ENCODE assay signal across 1 cellular context in the genomic region with DNA sequence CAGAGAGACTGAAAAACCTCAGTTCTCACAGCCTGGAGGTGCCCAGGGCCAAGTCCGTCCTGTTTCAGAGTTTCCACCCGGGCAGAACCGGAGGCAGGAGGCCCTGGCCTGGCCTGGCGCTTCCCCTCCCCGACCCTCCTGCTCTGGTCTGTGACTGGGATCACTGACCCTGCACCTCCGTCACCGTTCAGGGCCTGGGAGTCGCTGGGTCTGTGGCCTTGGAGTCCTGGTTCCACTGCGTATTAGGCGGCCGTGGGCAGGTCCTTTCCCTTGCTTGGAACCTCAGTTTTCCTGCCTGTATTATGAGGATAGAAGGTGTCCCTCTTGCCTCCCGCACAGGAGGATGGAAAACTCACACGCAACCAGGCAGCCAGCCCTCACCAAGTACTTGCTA.
TF ChIP-seq lines count a peak whose summit lies in the region.

No MANE protein-coding gene starts in this region.

TF ChIP-seq in HepG2, 621 proteins besides CTCF, POLR2A, EP300 and RAD21 (continued from another document and continues in another):
- TF ChIP-seq CBX2 (IDR thresholded peaks at IDR 0.05; ENCODE audit: low read depth, low read length) (no peak), CBX2 (CRISPR knock-in tag; IDR thresholded peaks at IDR 0.05; ENCODE audit: low read depth) (no peak), YEATS2 (CRISPR knock-in tag; IDR thresholded peaks at IDR 0.05; ENCODE audit: borderline replicate concordance) (no peak), MEIS1 (CRISPR knock-in tag; IDR thresholded peaks at IDR 0.05; ENCODE audit: borderline replicate concordance) (no peak), ZNF776 (CRISPR knock-in tag; IDR thresholded peaks at IDR 0.05) (no peak), ZNF350 (CRISPR knock-in tag; IDR thresholded peaks at IDR 0.05; ENCODE audit: borderline replicate concordance, low read depth) (no peak), SALL1 (CRISPR knock-in tag; IDR thresholded peaks at IDR 0.05) (peak; percentile 36; the same call in 1 of the 2 replicates), RXRB (CRISPR knock-in tag; IDR thresholded peaks at IDR 0.05; ENCODE audit: borderline replicate concordance) (0 out of 2 replicates have a peak, but pooled peaks have one; percentile 35), RBM22 (optimal IDR thresholded peaks at IDR 0.05; ENCODE audit: low read length) (no peak), SOX6 (IDR thresholded peaks at IDR 0.05) (no peak), SOX6 (CRISPR knock-in tag; IDR thresholded peaks at IDR 0.05) (no peak), SMARCE1 (IDR thresholded peaks at IDR 0.05; ENCODE audit: borderline replicate concordance) (no peak), PHF8 (CRISPR knock-in tag; IDR thresholded peaks at IDR 0.05) (no peak), HDAC2 (CRISPR knock-in tag; IDR thresholded peaks at IDR 0.05) (no peak), ZNF768 (CRISPR knock-in tag; IDR thresholded peaks at IDR 0.05) (peak; percentile 48; the same call in 1 of the 2 replicates)
- TF ChIP-seq, protein P1, sequence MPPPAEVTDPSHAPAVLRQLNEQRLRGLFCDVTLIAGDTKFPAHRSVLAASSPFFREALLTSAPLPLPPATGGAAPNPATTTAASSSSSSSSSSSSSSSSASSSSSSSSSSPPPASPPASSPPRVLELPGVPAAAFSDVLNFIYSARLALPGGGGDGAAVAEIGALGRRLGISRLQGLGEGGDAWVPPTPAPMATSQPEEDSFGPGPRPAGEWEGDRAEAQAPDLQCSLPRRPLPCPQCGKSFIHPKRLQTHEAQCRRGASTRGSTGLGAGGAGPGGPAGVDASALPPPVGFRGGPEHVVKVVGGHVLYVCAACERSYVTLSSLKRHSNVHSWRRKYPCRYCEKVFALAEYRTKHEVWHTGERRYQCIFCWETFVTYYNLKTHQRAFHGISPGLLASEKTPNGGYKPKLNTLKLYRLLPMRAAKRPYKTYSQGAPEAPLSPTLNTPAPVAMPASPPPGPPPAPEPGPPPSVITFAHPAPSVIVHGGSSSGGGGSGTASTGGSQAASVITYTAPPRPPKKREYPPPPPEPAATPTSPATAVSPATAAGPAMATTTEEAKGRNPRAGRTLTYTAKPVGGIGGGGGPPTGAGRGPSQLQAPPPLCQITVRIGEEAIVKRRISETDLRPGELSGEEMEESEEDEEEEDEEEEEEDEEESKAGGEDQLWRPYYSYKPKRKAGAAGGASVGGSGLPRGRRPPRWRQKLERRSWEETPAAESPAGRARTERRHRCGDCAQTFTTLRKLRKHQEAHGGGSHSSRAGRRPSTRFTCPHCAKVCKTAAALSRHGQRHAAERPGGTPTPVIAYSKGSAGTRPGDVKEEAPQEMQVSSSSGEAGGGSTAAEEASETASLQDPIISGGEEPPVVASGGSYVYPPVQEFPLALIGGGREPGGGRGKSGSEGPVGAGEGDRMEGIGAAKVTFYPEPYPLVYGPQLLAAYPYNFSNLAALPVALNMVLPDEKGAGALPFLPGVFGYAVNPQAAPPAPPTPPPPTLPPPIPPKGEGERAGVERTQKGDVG (CRISPR knock-in tag; IDR thresholded peaks at IDR 0.05; ENCODE audit: borderline replicate concordance): peak; percentile 96; the same call in 1 of the 2 replicates
- TF ChIP-seq, protein P2, sequence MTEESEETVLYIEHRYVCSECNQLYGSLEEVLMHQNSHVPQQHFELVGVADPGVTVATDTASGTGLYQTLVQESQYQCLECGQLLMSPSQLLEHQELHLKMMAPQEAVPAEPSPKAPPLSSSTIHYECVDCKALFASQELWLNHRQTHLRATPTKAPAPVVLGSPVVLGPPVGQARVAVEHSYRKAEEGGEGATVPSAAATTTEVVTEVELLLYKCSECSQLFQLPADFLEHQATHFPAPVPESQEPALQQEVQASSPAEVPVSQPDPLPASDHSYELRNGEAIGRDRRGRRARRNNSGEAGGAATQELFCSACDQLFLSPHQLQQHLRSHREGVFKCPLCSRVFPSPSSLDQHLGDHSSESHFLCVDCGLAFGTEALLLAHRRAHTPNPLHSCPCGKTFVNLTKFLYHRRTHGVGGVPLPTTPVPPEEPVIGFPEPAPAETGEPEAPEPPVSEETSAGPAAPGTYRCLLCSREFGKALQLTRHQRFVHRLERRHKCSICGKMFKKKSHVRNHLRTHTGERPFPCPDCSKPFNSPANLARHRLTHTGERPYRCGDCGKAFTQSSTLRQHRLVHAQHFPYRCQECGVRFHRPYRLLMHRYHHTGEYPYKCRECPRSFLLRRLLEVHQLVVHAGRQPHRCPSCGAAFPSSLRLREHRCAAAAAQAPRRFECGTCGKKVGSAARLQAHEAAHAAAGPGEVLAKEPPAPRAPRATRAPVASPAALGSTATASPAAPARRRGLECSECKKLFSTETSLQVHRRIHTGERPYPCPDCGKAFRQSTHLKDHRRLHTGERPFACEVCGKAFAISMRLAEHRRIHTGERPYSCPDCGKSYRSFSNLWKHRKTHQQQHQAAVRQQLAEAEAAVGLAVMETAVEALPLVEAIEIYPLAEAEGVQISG (CRISPR knock-in tag; IDR thresholded peaks at IDR 0.05): no peak
- TF ChIP-seq, protein P3, sequence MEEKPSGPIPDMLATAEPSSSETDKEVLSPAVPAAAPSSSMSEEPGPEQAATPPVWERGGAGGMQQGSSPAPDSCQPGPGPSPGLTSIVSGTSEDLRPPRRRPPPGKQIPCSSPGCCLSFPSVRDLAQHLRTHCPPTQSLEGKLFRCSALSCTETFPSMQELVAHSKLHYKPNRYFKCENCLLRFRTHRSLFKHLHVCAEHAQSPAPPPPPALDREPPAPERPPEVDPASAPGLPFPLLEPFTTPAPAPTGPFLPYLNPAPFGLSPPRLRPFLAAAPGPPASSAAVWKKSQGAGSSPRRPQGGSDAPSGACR (CRISPR knock-in tag; IDR thresholded peaks at IDR 0.05): no peak
- TF ChIP-seq, protein P4, sequence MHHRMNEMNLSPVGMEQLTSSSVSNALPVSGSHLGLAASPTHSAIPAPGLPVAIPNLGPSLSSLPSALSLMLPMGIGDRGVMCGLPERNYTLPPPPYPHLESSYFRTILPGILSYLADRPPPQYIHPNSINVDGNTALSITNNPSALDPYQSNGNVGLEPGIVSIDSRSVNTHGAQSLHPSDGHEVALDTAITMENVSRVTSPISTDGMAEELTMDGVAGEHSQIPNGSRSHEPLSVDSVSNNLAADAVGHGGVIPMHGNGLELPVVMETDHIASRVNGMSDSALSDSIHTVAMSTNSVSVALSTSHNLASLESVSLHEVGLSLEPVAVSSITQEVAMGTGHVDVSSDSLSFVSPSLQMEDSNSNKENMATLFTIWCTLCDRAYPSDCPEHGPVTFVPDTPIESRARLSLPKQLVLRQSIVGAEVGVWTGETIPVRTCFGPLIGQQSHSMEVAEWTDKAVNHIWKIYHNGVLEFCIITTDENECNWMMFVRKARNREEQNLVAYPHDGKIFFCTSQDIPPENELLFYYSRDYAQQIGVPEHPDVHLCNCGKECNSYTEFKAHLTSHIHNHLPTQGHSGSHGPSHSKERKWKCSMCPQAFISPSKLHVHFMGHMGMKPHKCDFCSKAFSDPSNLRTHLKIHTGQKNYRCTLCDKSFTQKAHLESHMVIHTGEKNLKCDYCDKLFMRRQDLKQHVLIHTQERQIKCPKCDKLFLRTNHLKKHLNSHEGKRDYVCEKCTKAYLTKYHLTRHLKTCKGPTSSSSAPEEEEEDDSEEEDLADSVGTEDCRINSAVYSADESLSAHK (CRISPR knock-in tag; IDR thresholded peaks at IDR 0.05; ENCODE audit: borderline replicate concordance): no peak
- TF ChIP-seq, protein P5, sequence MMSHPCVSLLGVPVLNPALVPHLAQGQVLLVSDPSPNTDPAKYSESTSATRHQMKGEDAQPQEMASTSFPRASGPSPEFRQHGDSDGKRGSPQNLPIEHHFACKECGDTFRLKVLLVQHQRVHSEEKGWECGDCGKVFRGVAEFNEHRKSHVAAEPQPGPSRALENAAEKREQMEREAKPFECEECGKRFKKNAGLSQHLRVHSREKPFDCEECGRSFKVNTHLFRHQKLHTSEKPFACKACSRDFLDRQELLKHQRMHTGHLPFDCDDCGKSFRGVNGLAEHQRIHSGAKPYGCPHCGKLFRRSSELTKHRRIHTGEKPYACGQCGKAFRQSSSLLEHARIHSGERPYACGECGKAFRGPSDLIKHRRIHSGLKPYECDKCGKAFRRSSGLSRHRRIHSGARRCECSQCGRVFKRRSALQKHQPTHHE (CRISPR knock-in tag; IDR thresholded peaks at IDR 0.05; ENCODE audit: borderline replicate concordance): 0 out of 2 replicates have a peak, but pooled peaks have one; percentile 35
- TF ChIP-seq, protein P6, sequence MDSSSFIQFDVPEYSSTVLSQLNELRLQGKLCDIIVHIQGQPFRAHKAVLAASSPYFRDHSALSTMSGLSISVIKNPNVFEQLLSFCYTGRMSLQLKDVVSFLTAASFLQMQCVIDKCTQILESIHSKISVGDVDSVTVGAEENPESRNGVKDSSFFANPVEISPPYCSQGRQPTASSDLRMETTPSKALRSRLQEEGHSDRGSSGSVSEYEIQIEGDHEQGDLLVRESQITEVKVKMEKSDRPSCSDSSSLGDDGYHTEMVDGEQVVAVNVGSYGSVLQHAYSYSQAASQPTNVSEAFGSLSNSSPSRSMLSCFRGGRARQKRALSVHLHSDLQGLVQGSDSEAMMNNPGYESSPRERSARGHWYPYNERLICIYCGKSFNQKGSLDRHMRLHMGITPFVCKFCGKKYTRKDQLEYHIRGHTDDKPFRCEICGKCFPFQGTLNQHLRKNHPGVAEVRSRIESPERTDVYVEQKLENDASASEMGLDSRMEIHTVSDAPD (CRISPR knock-in tag; IDR thresholded peaks at IDR 0.05): no peak
- TF ChIP-seq, protein P7, sequence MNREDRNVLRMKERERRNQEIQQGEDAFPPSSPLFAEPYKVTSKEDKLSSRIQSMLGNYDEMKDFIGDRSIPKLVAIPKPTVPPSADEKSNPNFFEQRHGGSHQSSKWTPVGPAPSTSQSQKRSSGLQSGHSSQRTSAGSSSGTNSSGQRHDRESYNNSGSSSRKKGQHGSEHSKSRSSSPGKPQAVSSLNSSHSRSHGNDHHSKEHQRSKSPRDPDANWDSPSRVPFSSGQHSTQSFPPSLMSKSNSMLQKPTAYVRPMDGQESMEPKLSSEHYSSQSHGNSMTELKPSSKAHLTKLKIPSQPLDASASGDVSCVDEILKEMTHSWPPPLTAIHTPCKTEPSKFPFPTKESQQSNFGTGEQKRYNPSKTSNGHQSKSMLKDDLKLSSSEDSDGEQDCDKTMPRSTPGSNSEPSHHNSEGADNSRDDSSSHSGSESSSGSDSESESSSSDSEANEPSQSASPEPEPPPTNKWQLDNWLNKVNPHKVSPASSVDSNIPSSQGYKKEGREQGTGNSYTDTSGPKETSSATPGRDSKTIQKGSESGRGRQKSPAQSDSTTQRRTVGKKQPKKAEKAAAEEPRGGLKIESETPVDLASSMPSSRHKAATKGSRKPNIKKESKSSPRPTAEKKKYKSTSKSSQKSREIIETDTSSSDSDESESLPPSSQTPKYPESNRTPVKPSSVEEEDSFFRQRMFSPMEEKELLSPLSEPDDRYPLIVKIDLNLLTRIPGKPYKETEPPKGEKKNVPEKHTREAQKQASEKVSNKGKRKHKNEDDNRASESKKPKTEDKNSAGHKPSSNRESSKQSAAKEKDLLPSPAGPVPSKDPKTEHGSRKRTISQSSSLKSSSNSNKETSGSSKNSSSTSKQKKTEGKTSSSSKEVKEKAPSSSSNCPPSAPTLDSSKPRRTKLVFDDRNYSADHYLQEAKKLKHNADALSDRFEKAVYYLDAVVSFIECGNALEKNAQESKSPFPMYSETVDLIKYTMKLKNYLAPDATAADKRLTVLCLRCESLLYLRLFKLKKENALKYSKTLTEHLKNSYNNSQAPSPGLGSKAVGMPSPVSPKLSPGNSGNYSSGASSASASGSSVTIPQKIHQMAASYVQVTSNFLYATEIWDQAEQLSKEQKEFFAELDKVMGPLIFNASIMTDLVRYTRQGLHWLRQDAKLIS (CRISPR knock-in tag; IDR thresholded peaks at IDR 0.05): no peak
- TF ChIP-seq, protein P8, sequence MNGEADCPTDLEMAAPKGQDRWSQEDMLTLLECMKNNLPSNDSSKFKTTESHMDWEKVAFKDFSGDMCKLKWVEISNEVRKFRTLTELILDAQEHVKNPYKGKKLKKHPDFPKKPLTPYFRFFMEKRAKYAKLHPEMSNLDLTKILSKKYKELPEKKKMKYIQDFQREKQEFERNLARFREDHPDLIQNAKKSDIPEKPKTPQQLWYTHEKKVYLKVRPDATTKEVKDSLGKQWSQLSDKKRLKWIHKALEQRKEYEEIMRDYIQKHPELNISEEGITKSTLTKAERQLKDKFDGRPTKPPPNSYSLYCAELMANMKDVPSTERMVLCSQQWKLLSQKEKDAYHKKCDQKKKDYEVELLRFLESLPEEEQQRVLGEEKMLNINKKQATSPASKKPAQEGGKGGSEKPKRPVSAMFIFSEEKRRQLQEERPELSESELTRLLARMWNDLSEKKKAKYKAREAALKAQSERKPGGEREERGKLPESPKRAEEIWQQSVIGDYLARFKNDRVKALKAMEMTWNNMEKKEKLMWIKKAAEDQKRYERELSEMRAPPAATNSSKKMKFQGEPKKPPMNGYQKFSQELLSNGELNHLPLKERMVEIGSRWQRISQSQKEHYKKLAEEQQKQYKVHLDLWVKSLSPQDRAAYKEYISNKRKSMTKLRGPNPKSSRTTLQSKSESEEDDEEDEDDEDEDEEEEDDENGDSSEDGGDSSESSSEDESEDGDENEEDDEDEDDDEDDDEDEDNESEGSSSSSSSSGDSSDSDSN (CRISPR knock-in tag; IDR thresholded peaks at IDR 0.05): peak; percentile 67
- TF ChIP-seq, protein P9, sequence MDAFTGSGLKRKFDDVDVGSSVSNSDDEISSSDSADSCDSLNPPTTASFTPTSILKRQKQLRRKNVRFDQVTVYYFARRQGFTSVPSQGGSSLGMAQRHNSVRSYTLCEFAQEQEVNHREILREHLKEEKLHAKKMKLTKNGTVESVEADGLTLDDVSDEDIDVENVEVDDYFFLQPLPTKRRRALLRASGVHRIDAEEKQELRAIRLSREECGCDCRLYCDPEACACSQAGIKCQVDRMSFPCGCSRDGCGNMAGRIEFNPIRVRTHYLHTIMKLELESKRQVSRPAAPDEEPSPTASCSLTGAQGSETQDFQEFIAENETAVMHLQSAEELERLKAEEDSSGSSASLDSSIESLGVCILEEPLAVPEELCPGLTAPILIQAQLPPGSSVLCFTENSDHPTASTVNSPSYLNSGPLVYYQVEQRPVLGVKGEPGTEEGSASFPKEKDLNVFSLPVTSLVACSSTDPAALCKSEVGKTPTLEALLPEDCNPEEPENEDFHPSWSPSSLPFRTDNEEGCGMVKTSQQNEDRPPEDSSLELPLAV (CRISPR knock-in tag; conservative IDR thresholded peaks at IDR 0.05; ENCODE audit: low read depth): no peak
- TF ChIP-seq, protein P10, sequence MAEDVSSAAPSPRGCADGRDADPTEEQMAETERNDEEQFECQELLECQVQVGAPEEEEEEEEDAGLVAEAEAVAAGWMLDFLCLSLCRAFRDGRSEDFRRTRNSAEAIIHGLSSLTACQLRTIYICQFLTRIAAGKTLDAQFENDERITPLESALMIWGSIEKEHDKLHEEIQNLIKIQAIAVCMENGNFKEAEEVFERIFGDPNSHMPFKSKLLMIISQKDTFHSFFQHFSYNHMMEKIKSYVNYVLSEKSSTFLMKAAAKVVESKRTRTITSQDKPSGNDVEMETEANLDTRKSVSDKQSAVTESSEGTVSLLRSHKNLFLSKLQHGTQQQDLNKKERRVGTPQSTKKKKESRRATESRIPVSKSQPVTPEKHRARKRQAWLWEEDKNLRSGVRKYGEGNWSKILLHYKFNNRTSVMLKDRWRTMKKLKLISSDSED (CRISPR knock-in tag; IDR thresholded peaks at IDR 0.05): no peak
